In the genomic region with DNA sequence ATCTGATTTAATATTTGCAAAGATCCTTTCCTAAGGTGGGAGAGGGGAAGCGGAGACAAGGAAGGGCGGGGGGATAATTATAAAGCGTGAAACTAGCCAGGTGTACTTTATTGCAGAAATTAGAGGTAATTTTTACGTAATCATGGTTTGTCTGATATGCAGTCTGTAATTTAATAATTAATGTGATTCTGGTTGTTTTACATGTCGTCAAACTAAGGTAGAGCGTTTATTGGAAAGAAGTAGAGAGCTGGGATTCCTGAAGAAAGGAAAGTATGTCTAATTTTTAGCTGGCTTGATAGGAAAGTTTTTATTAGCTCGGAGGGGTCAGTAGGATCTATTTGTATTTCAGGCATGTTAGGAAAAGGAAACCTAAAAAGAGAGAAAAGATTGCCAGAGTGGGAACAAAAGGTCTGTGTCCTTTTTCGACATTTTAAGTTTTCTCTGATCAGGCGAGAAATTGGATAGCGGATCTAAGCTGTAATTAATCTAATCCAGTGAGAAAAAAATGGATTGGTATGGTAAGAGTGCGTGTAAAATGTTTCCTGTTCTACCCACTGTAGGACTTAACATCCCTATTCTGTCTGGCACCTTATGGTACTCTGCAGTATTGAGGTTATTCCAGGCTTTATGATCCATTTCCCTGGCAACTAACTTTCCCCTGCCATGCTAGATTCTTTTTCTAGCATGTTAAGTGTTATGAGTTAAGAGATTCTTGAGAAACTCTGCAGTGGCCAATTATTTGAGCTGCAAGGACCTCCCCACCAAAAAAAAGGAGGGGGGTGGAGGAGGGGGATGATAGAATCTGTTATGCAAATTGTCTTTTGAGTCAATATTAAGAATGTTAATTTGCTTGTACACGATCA, we compare ENCODE assay signal across 10 cellular contexts. TPM values are rescaled to one million over a fixed set of nuclear protein-coding genes. Genes with fewer than 3 reads are reported as not detected.
DNase-seq lines count a peak whose midpoint lies in the region; ATAC-seq and TF ChIP-seq lines count a peak whose summit lies in the region.
"Had no signal": no experiment of that assay in that cellular context is flagged by ENCODE, and none has a peak within 500 bp of the region (broad histone marks: within the 10 kb centered on the region; RNA-seq: fewer than 3 reads in every experiment).

No MANE protein-coding gene starts in this region.

- peak in 1 of 4 donors; percentile 11 for ATAC-seq in psoas muscle

- H3K4me1 Mint-ChIP-seq in activated CD4-positive, alpha-beta memory T cell treated with anti-CD3 and anti-CD28 coated beads, Interleukin-2, amount 10 ng/mL, durations not matched to agents 7 days and 5 days, result peaks cover 19% of the 10 kb centered on the region

- H3K4me3 ChIP-seq in GM12864 (ENCODE audit: low read depth, low read length) (peak overlapping the region; percentile 67), cardiac muscle cell (peak overlapping the region; percentile 64), psoas muscle (peak overlapping the region; percentile 79)

- POLR2A ChIA-PET in activated CD4-positive, alpha-beta memory T cell treated with anti-CD3 and anti-CD28 coated beads, Interleukin-2, amount 10 ng/mL, durations not matched to agents 7 days and 5 days (lab: Charles Lee), result interaction anchor here (1.0 to 1.8 kb wide), 7 partner anchors 127 to 164 kb away, joined by 3 to 7 read pairs (median 3); no protein-coding TSS in a partner anchor

- H3K9me3 ChIP-seq in cardiac muscle cell (ENCODE audit: low read depth), result no peaks in the 10 kb centered on the region
- no peaks in the 10 kb centered on the region for H3K9me3 ChIP-seq in psoas muscle
- H3K9me3 ChIP-seq: neutrophil had no signal

- H3K36me3 ChIP-seq in cardiac muscle cell (no peaks in the 10 kb centered on the region), psoas muscle (ENCODE audit: insufficient read depth in 1 of 2, low read depth in 1 of 2) (no peaks in the 10 kb centered on the region)
- H3K36me3 ChIP-seq: neutrophil had no signal

- no peak for TF ChIP-seq CTCF in GM12864 (IDR thresholded peaks at IDR 0.05; ENCODE audit: low read depth, low read length, missing control alignments)
- no peak for TF ChIP-seq CTCF in cardiac muscle cell (IDR thresholded peaks at IDR 0.05; ENCODE audit: low read depth, low read length)
- no peak for TF ChIP-seq CTCF in psoas muscle (IDR thresholded peaks at IDR 0.05)

- peak overlapping the region; percentile 90 for H3K27ac ChIP-seq in cardiac muscle cell
- H3K27ac ChIP-seq in psoas muscle, result peak overlapping the region; percentile 95
- H3K27ac ChIP-seq: neutrophil had no signal

- H3K4me1 ChIP-seq in cardiac muscle cell (ENCODE audit: low read depth) (peaks cover 40% of the 10 kb centered on the region), psoas muscle (peaks cover 39% of the 10 kb centered on the region)

- CTCF ChIA-PET in activated CD4-positive, alpha-beta memory T cell treated with anti-CD3 and anti-CD28 coated beads, Interleukin-2, amount 10 ng/mL, durations not matched to agents 7 days and 5 days (lab: Charles Lee), result interaction anchor here (1.2 to 1.4 kb wide), 2 partner anchors 13 to 87 kb away, joined by 3 to 4 read pairs; no protein-coding TSS in a partner anchor

- intact Hi-C loops in psoas muscle (cut with DNase I), result loop anchor here in 1 of 2 donors (5.0 kb wide), 1 partner anchor 107 kb away; no protein-coding TSS in a partner anchor

- H3K9me3 Mint-ChIP-seq in activated CD4-positive, alpha-beta memory T cell treated with anti-CD3 and anti-CD28 coated beads, Interleukin-2, amount 10 ng/mL, durations not matched to agents 7 days and 5 days, result no peaks in the 10 kb centered on the region

- no peaks in the 10 kb centered on the region for H3K36me3 Mint-ChIP-seq in activated CD4-positive, alpha-beta memory T cell treated with anti-CD3 and anti-CD28 coated beads, Interleukin-2, amount 10 ng/mL, durations not matched to agents 7 days and 5 days (ENCODE audit: low read depth)

- H3K27me3 ChIP-seq in cardiac muscle cell, result no peaks in the 10 kb centered on the region
- H3K27me3 ChIP-seq in psoas muscle (ENCODE audit: insufficient read depth in 3 of 3, low read length in 2 of 3), result peaks cover 0 to 2% (median 0%) of the 10 kb centered on the region in 3 donors

- H3K27me3 Mint-ChIP-seq in activated CD4-positive, alpha-beta memory T cell treated with anti-CD3 and anti-CD28 coated beads, Interleukin-2, amount 10 ng/mL, durations not matched to agents 7 days and 5 days, result peaks cover 79% of the 10 kb centered on the region

- no peak overlapping the region for H3K27ac Mint-ChIP-seq in activated CD4-positive, alpha-beta memory T cell treated with anti-CD3 and anti-CD28 coated beads, Interleukin-2, amount 10 ng/mL, durations not matched to agents 7 days and 5 days

- 26 to 48% (median 31%) methylated on average over 12 of the region's 12 CpGs for WGBS in psoas muscle, 3 donors

- peak overlapping the region; percentile 64 for H3K4me3 Mint-ChIP-seq in activated CD4-positive, alpha-beta memory T cell treated with anti-CD3 and anti-CD28 coated beads, Interleukin-2, amount 10 ng/mL, durations not matched to agents 7 days and 5 days

- DNase-seq in GM12864 (ENCODE audit: low read depth) (no peak), cardiac muscle cell (ENCODE audit: low read depth in 1 of 2, low spot score in 1 of 2) (no peak), psoas muscle (no peak), midbrain (lab: John Stamatoyannopoulos, UW) (no peak), dedifferentiated amniotic fluid mesenchymal stem cell (ENCODE audit: extremely low spot score) (no peak), NOMO-1 (lab: John Stamatoyannopoulos, UW; ENCODE audit: unreplicated experiment in 2 of 2) (no peak)
- no peak for DNase-seq in activated CD4-positive, alpha-beta memory T cell treated with anti-CD3 and anti-CD28 coated beads, Interleukin-2, amount 10 ng/mL, durations not matched to agents 7 days and 5 days
- no peak for DNase-seq in activated effector memory CD4-positive, alpha-beta T cell treated with anti-CD3 and anti-CD28 coated beads, Interleukin-2, amount 50 U/mL, for 16 hours
- DNase-seq: activated CD4-positive, alpha-beta T cell treated with anti-CD3 and anti-CD28 coated beads for 1 hour had no signal

RNA-seq across cellular contexts. Expression of gene CELF2, which starts 1.4 kb away (rescaled TPM):
- total RNA-seq in activated CD4-positive, alpha-beta memory T cell treated with anti-CD3 and anti-CD28 coated beads, Interleukin-2, amount 10 ng/mL, durations not matched to agents 7 days and 5 days, result 100 to 1,000 TPM; 209 to 213 TPM
- total RNA-seq in cardiac muscle cell (51.3 and 82.7 TPM in 2 replicates), psoas muscle (10 to 100 TPM; 29.0 to 47.8 (median 35.9) TPM)
- polyA plus RNA-seq in cardiac muscle cell (66.9 and 115 TPM in 2 replicates), psoas muscle (10 to 100 TPM in 2 of 3 donors, 1 to 10 TPM in 1; 9.8 to 13.2 (median 10.4) TPM)
